1 cellular context compared by ENCODE assay signal in genomic region chr3:23810342-23811116, GRCh38.
TF ChIP-seq lines count a peak whose summit lies in the region.

No MANE protein-coding gene starts in this region.

TF ChIP-seq in HepG2, 621 proteins besides CTCF, POLR2A, EP300 and RAD21 (continued from another document):
- no peak for TF ChIP-seq RERE (CRISPR knock-in tag; IDR thresholded peaks at IDR 0.05; ENCODE audit: low read depth)
- TF ChIP-seq KDM2A (CRISPR knock-in tag; IDR thresholded peaks at IDR 0.05; ENCODE audit: borderline replicate concordance, low read depth): peak; percentile 29; the same call in 1 of the 2 replicates
- no peak; the same call in 1 of the 2 replicates for TF ChIP-seq ZSCAN25 (CRISPR knock-in tag; IDR thresholded peaks at IDR 0.05)
- no peak for TF ChIP-seq ZNF646 (CRISPR knock-in tag; IDR thresholded peaks at IDR 0.05)
- no peak for TF ChIP-seq ZNF616 (CRISPR knock-in tag; IDR thresholded peaks at IDR 0.05; ENCODE audit: low read depth)
- TF ChIP-seq ZNF205 (CRISPR knock-in tag; IDR thresholded peaks at IDR 0.05): no peak
- TF ChIP-seq ZNF256 (CRISPR knock-in tag; conservative IDR thresholded peaks at IDR 0.05): no peak
- TF ChIP-seq ZNF253 (CRISPR knock-in tag; IDR thresholded peaks at IDR 0.05; ENCODE audit: borderline replicate concordance): no peak
- TF ChIP-seq MAFK (conservative IDR thresholded peaks at IDR 0.05 in 1 of 2, IDR thresholded peaks at IDR 0.05 in 1 of 2; ENCODE audit: low read length in 2 of 2): peak in 1 of 2 experiments; percentile 68; a peak in 1 of 4 replicates
- TF ChIP-seq BCL6 (CRISPR knock-in tag; IDR thresholded peaks at IDR 0.05): peak; percentile 20; the same call in 1 of the 2 replicates
- no peak for TF ChIP-seq NONO (IDR thresholded peaks at IDR 0.05)
- TF ChIP-seq NONO (CRISPR knock-in tag; conservative IDR thresholded peaks at IDR 0.05): 0 out of 2 replicates have a peak, but pooled peaks have one; percentile 12
- 0 out of 2 replicates have a peak, but pooled peaks have one; percentile 48 for TF ChIP-seq ZNF160 (CRISPR knock-in tag; IDR thresholded peaks at IDR 0.05)
- TF ChIP-seq KDM1A (CRISPR knock-in tag; IDR thresholded peaks at IDR 0.05): no peak
- TF ChIP-seq MTA1 (CRISPR knock-in tag; IDR thresholded peaks at IDR 0.05; ENCODE audit: borderline replicate concordance): 0 out of 2 replicates have a peak, but pooled peaks have one; percentile 10
- no peak for TF ChIP-seq PBX2 (CRISPR knock-in tag; IDR thresholded peaks at IDR 0.05)
- no peak for TF ChIP-seq DNMT1 (CRISPR knock-in tag; IDR thresholded peaks at IDR 0.05)
- TF ChIP-seq ZNF879 (CRISPR knock-in tag; IDR thresholded peaks at IDR 0.05): 0 out of 2 replicates have a peak, but pooled peaks have one; percentile 44
- peak; percentile 35; the same call in 1 of the 2 replicates for TF ChIP-seq ARNT2 (CRISPR knock-in tag; IDR thresholded peaks at IDR 0.05; ENCODE audit: low read depth)
- TF ChIP-seq ZNF335 (CRISPR knock-in tag; IDR thresholded peaks at IDR 0.05): no peak
- TF ChIP-seq ZNF44 (CRISPR knock-in tag; IDR thresholded peaks at IDR 0.05): no peak
- no peak for TF ChIP-seq ZNF30 (CRISPR knock-in tag; IDR thresholded peaks at IDR 0.05)
- peak; percentile 33; the same call in 1 of the 2 replicates for TF ChIP-seq ZNF777 (CRISPR knock-in tag; IDR thresholded peaks at IDR 0.05)
- TF ChIP-seq HNRNPK (IDR thresholded peaks at IDR 0.05; ENCODE audit: low read depth, low read length, poor library complexity, severe bottlenecking): no peak
- TF ChIP-seq ZSCAN21 (CRISPR knock-in tag; IDR thresholded peaks at IDR 0.05; ENCODE audit: borderline replicate concordance): peak; percentile 35; the same call in 1 of the 2 replicates
- TF ChIP-seq ZNF414 (CRISPR knock-in tag; IDR thresholded peaks at IDR 0.05): no peak
- no peak for TF ChIP-seq PHF21A (CRISPR knock-in tag; IDR thresholded peaks at IDR 0.05)
- TF ChIP-seq NFKB2 (CRISPR knock-in tag; IDR thresholded peaks at IDR 0.05; ENCODE audit: borderline replicate concordance): no peak
- no peak for TF ChIP-seq SP4 (CRISPR knock-in tag; IDR thresholded peaks at IDR 0.05)
- no peak for TF ChIP-seq SYNCRIP (IDR thresholded peaks at IDR 0.05; ENCODE audit: insufficient read depth, low read depth, low read length)
